In the genomic region with DNA sequence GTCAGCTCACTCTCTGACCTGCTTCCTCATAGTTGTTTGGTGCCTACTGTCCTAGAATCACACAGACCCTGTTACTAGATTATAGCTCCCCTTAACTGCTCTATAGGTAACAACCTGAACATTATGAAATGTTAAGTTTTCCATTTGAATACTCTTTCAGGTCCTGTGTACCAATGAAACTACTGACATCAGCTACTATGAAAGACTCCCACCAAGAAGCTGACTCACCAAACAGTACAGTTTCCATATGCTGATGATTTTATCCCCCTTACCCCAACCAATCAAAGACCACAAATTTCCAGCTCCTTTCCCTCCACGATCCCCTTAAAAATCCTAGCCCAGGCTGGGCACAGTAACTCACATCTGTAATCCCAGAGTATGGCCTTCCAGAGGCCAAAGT, we compare ENCODE assay signal across 14 cellular contexts. TPM values are rescaled to one million over a fixed set of nuclear protein-coding genes. Genes with fewer than 3 reads are reported as not detected.
DNase-seq lines count a peak whose midpoint lies in the region; ATAC-seq and TF ChIP-seq lines count a peak whose summit lies in the region.
"Had no signal": no experiment of that assay in that cellular context is flagged by ENCODE, and none has a peak within 500 bp of the region (broad histone marks: within the 10 kb centered on the region; RNA-seq: fewer than 3 reads in every experiment).

No MANE protein-coding gene starts in this region.

- POLR2A ChIA-PET in activated CD4-positive, alpha-beta T cell treated with anti-CD3 and anti-CD28 coated beads for 36 hours (lab: Charles Lee): interaction anchor here (0.6 to 0.9 kb wide), 2 partner anchors 56 to 78 kb away, joined by 3 read pairs; a partner anchor contains a TSS

- H3K4me1 ChIP-seq in esophagus squamous epithelium: no peaks in the 10 kb centered on the region
- H3K4me1 ChIP-seq: transverse colon had no signal

- H3K4me3 Mint-ChIP-seq in activated CD4-positive, alpha-beta T cell treated with anti-CD3 and anti-CD28 coated beads for 36 hours: no peak overlapping the region
- no peak overlapping the region for H3K4me3 Mint-ChIP-seq in T-helper 1 cell treated with Interleukin-12 subunit alpha and Interleukin-12 subunit beta and Interleukin-4 antibody, amounts not matched to agents 30 μg/mL and 1 μg/mL, for 36 hours
- no peak overlapping the region for H3K4me3 Mint-ChIP-seq in osteocyte (ENCODE audit: unreplicated experiment)
- H3K4me3 Mint-ChIP-seq in effector memory CD8-positive, alpha-beta T cell: no peak overlapping the region
- H3K4me3 Mint-ChIP-seq: naive thymus-derived CD8-positive, alpha-beta T cell; T-helper 17 cell had no signal

- no peaks in the 10 kb centered on the region for H3K9me3 ChIP-seq in esophagus squamous epithelium
- H3K9me3 ChIP-seq: transverse colon had no signal

- peaks cover 0 to 42% (median 0%) of the 10 kb centered on the region in 3 donors for H3K36me3 ChIP-seq in esophagus squamous epithelium
- H3K36me3 ChIP-seq: transverse colon had no signal

- no peaks in the 10 kb centered on the region for H3K9me3 Mint-ChIP-seq in activated CD4-positive, alpha-beta T cell treated with anti-CD3 and anti-CD28 coated beads for 36 hours (ENCODE audit: low read depth)
- no peaks in the 10 kb centered on the region for H3K9me3 Mint-ChIP-seq in T-helper 1 cell treated with Interleukin-12 subunit alpha and Interleukin-12 subunit beta and Interleukin-4 antibody, amounts not matched to agents 30 μg/mL and 1 μg/mL, for 36 hours
- H3K9me3 Mint-ChIP-seq in osteocyte (ENCODE audit: unreplicated experiment): no peaks in the 10 kb centered on the region
- H3K9me3 Mint-ChIP-seq in effector memory CD8-positive, alpha-beta T cell: no peaks in the 10 kb centered on the region

- H3K27ac Mint-ChIP-seq in activated CD4-positive, alpha-beta T cell treated with anti-CD3 and anti-CD28 coated beads for 36 hours: peak overlapping the region; percentile 68
- H3K27ac Mint-ChIP-seq in T-helper 1 cell treated with Interleukin-12 subunit alpha and Interleukin-12 subunit beta and Interleukin-4 antibody, amounts not matched to agents 30 μg/mL and 1 μg/mL, for 36 hours: peak overlapping the region; percentile 23
- H3K27ac Mint-ChIP-seq in osteocyte (ENCODE audit: unreplicated experiment): peak overlapping the region; percentile 44
- H3K27ac Mint-ChIP-seq in effector memory CD8-positive, alpha-beta T cell: peak overlapping the region in 1 of 2 donors; percentile 71
- H3K27ac Mint-ChIP-seq: T-helper 17 cell had no signal

- WGBS in esophagus squamous epithelium, 2 donors: 75 to 88% methylated on average over 1 of the region's 1 CpG

- no peak for DNase-seq in activated CD4-positive, alpha-beta T cell treated with anti-CD3 and anti-CD28 coated beads for 36 hours
- DNase-seq in activated CD4-positive, alpha-beta T cell treated with anti-CD3 and anti-CD28 coated beads for 4 hours: no peak
- peak; percentile 50 for DNase-seq in choroid plexus epithelial cell (ENCODE audit: low read depth)
- DNase-seq in osteocyte (ENCODE audit: extremely low spot score, unreplicated experiment): no peak
- no peak for DNase-seq in effector memory CD8-positive, alpha-beta T cell
- DNase-seq in stimulated activated CD4-positive, alpha-beta T cell treated with anti-CD3 and anti-CD28 coated beads, Interleukin-1b, Interleukin-23, amount 100 ng/mL, for 48 hours: no peak
- DNase-seq in esophagus squamous epithelium (lab: John Stamatoyannopoulos, UW): no peak
- DNase-seq: naive thymus-derived CD8-positive, alpha-beta T cell; NCI-H345; T-helper 17 cell; transverse colon had no signal

- TF ChIP-seq POLR2A in esophagus squamous epithelium (IDR thresholded peaks at IDR 0.05): no peak

- peaks cover 40% of the 10 kb centered on the region for H3K36me3 Mint-ChIP-seq in activated CD4-positive, alpha-beta T cell treated with anti-CD3 and anti-CD28 coated beads for 36 hours (ENCODE audit: low read depth)
- peaks cover 28% of the 10 kb centered on the region for H3K36me3 Mint-ChIP-seq in T-helper 1 cell treated with Interleukin-12 subunit alpha and Interleukin-12 subunit beta and Interleukin-4 antibody, amounts not matched to agents 30 μg/mL and 1 μg/mL, for 36 hours (ENCODE audit: low read depth)
- peaks cover 20% of the 10 kb centered on the region for H3K36me3 Mint-ChIP-seq in osteocyte (ENCODE audit: unreplicated experiment)
- H3K36me3 Mint-ChIP-seq in effector memory CD8-positive, alpha-beta T cell (ENCODE audit: insufficient read depth): peaks cover 8% of the 10 kb centered on the region

- H3K4me3 ChIP-seq in choroid plexus epithelial cell (ENCODE audit: low read depth, low read length) (no peak overlapping the region), esophagus squamous epithelium (no peak overlapping the region)
- H3K4me3 ChIP-seq: MG63, transverse colon had no signal

- no peaks in the 10 kb centered on the region for H3K27me3 Mint-ChIP-seq in activated CD4-positive, alpha-beta T cell treated with anti-CD3 and anti-CD28 coated beads for 36 hours
- H3K27me3 Mint-ChIP-seq in T-helper 1 cell treated with Interleukin-12 subunit alpha and Interleukin-12 subunit beta and Interleukin-4 antibody, amounts not matched to agents 30 μg/mL and 1 μg/mL, for 36 hours (ENCODE audit: low read depth): no peaks in the 10 kb centered on the region
- H3K27me3 Mint-ChIP-seq in osteocyte (ENCODE audit: unreplicated experiment): no peaks in the 10 kb centered on the region
- no peaks in the 10 kb centered on the region for H3K27me3 Mint-ChIP-seq in effector memory CD8-positive, alpha-beta T cell
- H3K27me3 Mint-ChIP-seq: naive thymus-derived CD8-positive, alpha-beta T cell; T-helper 17 cell had no signal

- TF ChIP-seq CTCF in choroid plexus epithelial cell (conservative IDR thresholded peaks at IDR 0.05; ENCODE audit: low read depth, low read length) (no peak), osteocyte (IDR thresholded peaks at IDR 0.05) (no peak), esophagus squamous epithelium (IDR thresholded peaks at IDR 0.05) (no peak)

- intact Hi-C loops in activated CD4-positive, alpha-beta T cell treated with anti-CD3 and anti-CD28 coated beads for 36 hours (cut with DNase I, micrococcal nuclease): loop anchor here in 1 of 2 experiments (1.0 kb wide), 1 partner anchor 14 kb away; no protein-coding TSS in a partner anchor
- intact Hi-C loops in esophagus squamous epithelium (cut with DNase I): no loop called here

- ATAC-seq in activated CD4-positive, alpha-beta T cell treated with anti-CD3 and anti-CD28 coated beads for 36 hours: peak; percentile 92
- ATAC-seq in effector memory CD8-positive, alpha-beta T cell (replicated peaks): no peak
- ATAC-seq: esophagus mucosa; naive thymus-derived CD8-positive, alpha-beta T cell; T-helper 17 cell had no signal

- CTCF ChIA-PET in activated CD4-positive, alpha-beta T cell treated with anti-CD3 and anti-CD28 coated beads for 36 hours (lab: Charles Lee): interaction anchor here (1.1 to 1.9 kb wide), 2 partner anchors 8 to 574 kb away, joined by 3 to 6 read pairs; no protein-coding TSS in a partner anchor

- H3K4me1 Mint-ChIP-seq in activated CD4-positive, alpha-beta T cell treated with anti-CD3 and anti-CD28 coated beads for 36 hours: peaks cover 26% of the 10 kb centered on the region
- peaks cover 18% of the 10 kb centered on the region for H3K4me1 Mint-ChIP-seq in T-helper 1 cell treated with Interleukin-12 subunit alpha and Interleukin-12 subunit beta and Interleukin-4 antibody, amounts not matched to agents 30 μg/mL and 1 μg/mL, for 36 hours (ENCODE audit: low read depth)
- H3K4me1 Mint-ChIP-seq in osteocyte (ENCODE audit: unreplicated experiment): peaks cover 22% of the 10 kb centered on the region
- peaks cover 2 to 15% of the 10 kb centered on the region in 2 donors for H3K4me1 Mint-ChIP-seq in effector memory CD8-positive, alpha-beta T cell (ENCODE audit: low read depth in 2 of 2)

- no peak overlapping the region for H3K27ac ChIP-seq in esophagus squamous epithelium
- H3K27ac ChIP-seq: transverse colon had no signal

- no peaks in the 10 kb centered on the region for H3K27me3 ChIP-seq in esophagus squamous epithelium
- H3K27me3 ChIP-seq: MG63, transverse colon had no signal

RNA-seq across cellular contexts. Expression of a gene that starts 56.3 kb away (rescaled TPM):
- 10 to 100 TPM; 19.2 to 25.0 TPM for total RNA-seq in activated CD4-positive, alpha-beta T cell treated with anti-CD3 and anti-CD28 coated beads for 36 hours
- total RNA-seq in osteocyte: 13.8 and 15.2 TPM in 2 replicates
- total RNA-seq in esophagus squamous epithelium: 10 to 100 TPM in 3 of 4 donors, 1 to 10 TPM in 1; 5.0 to 21.6 (median 13.1) TPM
